ENCODE assay signal across 9 cellular contexts in the genomic region with DNA sequence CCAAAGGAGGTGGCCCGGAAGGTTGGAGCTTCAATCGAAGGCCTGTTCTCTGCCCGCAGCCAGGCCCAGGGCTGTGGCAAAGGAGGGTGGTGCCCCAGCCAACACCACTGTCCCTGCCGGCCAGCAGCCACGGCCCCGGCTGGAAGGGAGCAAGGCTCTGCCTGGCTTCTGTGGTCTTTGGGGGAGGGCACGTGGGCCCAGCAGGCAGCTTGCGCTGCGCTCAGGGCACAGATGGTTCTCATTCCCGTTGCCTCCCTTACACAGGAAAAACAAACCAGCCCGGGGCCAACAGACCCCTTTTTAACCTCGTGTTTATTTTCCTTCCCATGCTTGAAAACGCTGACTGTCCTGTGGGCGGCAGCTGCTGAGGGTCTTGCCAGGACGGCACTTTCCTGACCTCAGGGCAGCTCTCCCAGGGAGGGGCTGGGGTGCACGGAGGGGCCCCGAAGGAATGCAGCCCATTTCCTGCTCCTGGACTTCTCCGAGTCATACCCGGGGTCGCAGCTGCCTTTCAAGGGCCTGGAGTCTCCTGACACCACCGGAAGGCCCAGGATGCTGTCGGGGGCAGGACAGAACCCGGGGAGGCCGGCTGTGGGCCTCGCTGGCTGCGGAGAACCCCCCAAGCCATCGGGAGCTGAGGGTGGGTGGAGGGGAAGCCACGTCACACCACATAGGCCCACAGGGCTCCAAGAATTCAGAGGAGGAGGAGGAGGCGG. TPM values are rescaled to one million over a fixed set of nuclear protein-coding genes. Genes with fewer than 3 reads are reported as not detected.
DNase-seq lines count a peak whose midpoint lies in the region; ATAC-seq and TF ChIP-seq lines count a peak whose summit lies in the region.
"Had no signal": no experiment of that assay in that cellular context is flagged by ENCODE, and none has a peak within 500 bp of the region (broad histone marks: within the 10 kb centered on the region; RNA-seq: fewer than 3 reads in every experiment).

No MANE protein-coding gene starts in this region.

- no peaks in the 10 kb centered on the region for H3K36me3 ChIP-seq in left ventricle myocardium inferior
- peaks cover 6% of the 10 kb centered on the region for H3K36me3 ChIP-seq in skeletal muscle satellite cell (ENCODE audit: insufficient read depth, low read length)

- no peaks in the 10 kb centered on the region for H3K27me3 Mint-ChIP-seq in activated CD4-positive, alpha-beta memory T cell treated with anti-CD3 and anti-CD28 coated beads for 36 hours

- H3K4me3 Mint-ChIP-seq in activated CD4-positive, alpha-beta memory T cell treated with anti-CD3 and anti-CD28 coated beads for 36 hours = peak overlapping the region; percentile 60

- H3K9ac ChIP-seq in skeletal muscle satellite cell (ENCODE audit: low read depth, low read length) = peak overlapping the region; percentile 76

- H3K4me2 ChIP-seq in skeletal muscle satellite cell (ENCODE audit: low read length) = peak overlapping the region; percentile 86

- no peaks in the 10 kb centered on the region for H3K36me3 Mint-ChIP-seq in activated CD4-positive, alpha-beta memory T cell treated with anti-CD3 and anti-CD28 coated beads for 36 hours

- H3K4me3 ChIP-seq in left ventricle myocardium inferior = no peak overlapping the region
- peak overlapping the region; percentile 40 for H3K4me3 ChIP-seq in skeletal muscle satellite cell (ENCODE audit: low read length)

- H3K27ac Mint-ChIP-seq in activated CD4-positive, alpha-beta memory T cell treated with anti-CD3 and anti-CD28 coated beads for 36 hours = no peak overlapping the region

- H3K4me1 Mint-ChIP-seq in activated CD4-positive, alpha-beta memory T cell treated with anti-CD3 and anti-CD28 coated beads for 36 hours (ENCODE audit: low read depth) = peaks cover 4% of the 10 kb centered on the region

- ATAC-seq in HG03159 (IDR thresholded peaks at IDR 0.05; ENCODE audit: unreplicated experiment) (no peak), HG02798 (IDR thresholded peaks at IDR 0.05; ENCODE audit: poor library complexity, unreplicated experiment) (no peak)

- H3K9me3 Mint-ChIP-seq in activated CD4-positive, alpha-beta memory T cell treated with anti-CD3 and anti-CD28 coated beads for 36 hours = no peaks in the 10 kb centered on the region

- no peaks in the 10 kb centered on the region for H3K27me3 ChIP-seq in left ventricle myocardium inferior (ENCODE audit: low read depth)
- H3K27me3 ChIP-seq in skeletal muscle satellite cell (ENCODE audit: control insufficient read depth, insufficient read depth, low read length) = no peaks in the 10 kb centered on the region

- peak overlapping the region; percentile 81 for H3K27ac ChIP-seq in left ventricle myocardium inferior (replicated peaks)

- CTCF ChIA-PET in activated CD4-positive, alpha-beta memory T cell treated with anti-CD3 and anti-CD28 coated beads for 36 hours (lab: Charles Lee) = interaction anchor here (1.2 kb wide), 2 partner anchors 37 to 42 kb away, joined by 3 read pairs; no protein-coding TSS in a partner anchor

- intact Hi-C loops in activated CD4-positive, alpha-beta memory T cell treated with anti-CD3 and anti-CD28 coated beads for 36 hours (cut with micrococcal nuclease) = no loop called here
- intact Hi-C loops in left ventricle myocardium inferior (cut with micrococcal nuclease) = no loop called here

- POLR2A ChIA-PET in activated CD4-positive, alpha-beta memory T cell treated with anti-CD3 and anti-CD28 coated beads for 36 hours (lab: Charles Lee) = no interaction called here

- H3K4me1 ChIP-seq in left ventricle myocardium inferior (peaks cover 62% of the 10 kb centered on the region), skeletal muscle satellite cell (ENCODE audit: control insufficient read depth, insufficient read depth, low read length) (peaks cover 27% of the 10 kb centered on the region)

- peaks cover 6% of the 10 kb centered on the region for H3K9me3 ChIP-seq in left ventricle myocardium inferior (replicated peaks)
- H3K9me3 ChIP-seq in skeletal muscle satellite cell (replicated peaks; ENCODE audit: low read length) = no peaks in the 10 kb centered on the region

- DNase-seq in GF-D8 (lab: John Stamatoyannopoulos, UW) (peak; percentile 23), left ventricle myocardium inferior (no peak), HuH-7 (ENCODE audit: low spot score) (no peak), AML-193 (lab: John Stamatoyannopoulos, UW) (no peak)
- DNase-seq in activated CD4-positive, alpha-beta memory T cell treated with anti-CD3 and anti-CD28 coated beads for 36 hours = no peak
- DNase-seq: NCI-H2227 treated with DMSO at 0.1 percent for 48 hours had no signal

- no peak for TF ChIP-seq CTCF in left ventricle myocardium inferior (IDR thresholded peaks at IDR 0.05; ENCODE audit: borderline replicate concordance)

RNA-seq across cellular contexts. Expression of gene GPSM1, which starts 1.1 kb away (rescaled TPM):
- 10 to 100 TPM; 10.6 to 11.3 TPM for total RNA-seq in activated CD4-positive, alpha-beta memory T cell treated with anti-CD3 and anti-CD28 coated beads for 36 hours
- 69.0 TPM for total RNA-seq in left ventricle myocardium inferior
- total RNA-seq in skeletal muscle satellite cell (2012; rRNA removed) = 40.8 and 43.7 TPM in 2 replicates

RNA-seq across cellular contexts. Expression of gene CCDC187, which starts 22.3 kb away (rescaled TPM):
- not detected for total RNA-seq in activated CD4-positive, alpha-beta memory T cell treated with anti-CD3 and anti-CD28 coated beads for 36 hours
- total RNA-seq in left ventricle myocardium inferior = not detected
- under 0.01 TPM in 1 of 2 replicates, not detected in the other for total RNA-seq in skeletal muscle satellite cell (2012; rRNA removed)

RNA-seq across cellular contexts. Expression of gene DNLZ, which starts 37.3 kb away (rescaled TPM):
- 10 to 100 TPM; 14.5 to 15.2 TPM for total RNA-seq in activated CD4-positive, alpha-beta memory T cell treated with anti-CD3 and anti-CD28 coated beads for 36 hours
- 37.6 TPM for total RNA-seq in left ventricle myocardium inferior
- 7.6 and 10.3 TPM in 2 replicates for total RNA-seq in skeletal muscle satellite cell (2012; rRNA removed)

RNA-seq across cellular contexts. Expression of gene CARD9, which starts 47.2 kb away (rescaled TPM):
- 1 to 10 TPM; 1.4 to 2.4 TPM for total RNA-seq in activated CD4-positive, alpha-beta memory T cell treated with anti-CD3 and anti-CD28 coated beads for 36 hours
- total RNA-seq in left ventricle myocardium inferior = 1.2 TPM
- total RNA-seq in skeletal muscle satellite cell (2012; rRNA removed) = 1.3 TPM in 2 replicates
